Comparison of ENCODE assay signal across 1 cellular context in the genomic region with DNA sequence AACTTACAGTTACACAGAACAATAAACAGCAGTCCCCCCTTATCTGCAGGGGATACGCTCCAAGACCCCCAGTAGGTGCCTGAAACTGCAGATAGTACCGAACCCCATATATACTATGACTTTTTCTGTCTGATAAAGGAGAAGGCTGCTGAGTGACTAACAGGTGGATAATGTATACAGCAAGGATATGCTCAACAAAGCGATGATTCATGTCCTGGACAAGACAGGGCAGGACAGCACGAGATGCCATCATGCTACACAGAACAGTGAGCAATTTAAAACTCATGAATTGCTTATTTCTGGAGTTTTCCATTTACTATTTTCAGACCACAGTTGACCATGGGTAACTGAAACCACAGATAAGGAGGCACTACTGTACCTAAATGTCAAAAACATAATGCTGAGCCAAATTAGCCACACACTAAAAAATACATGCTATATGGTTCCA.
TF ChIP-seq lines count a peak whose summit lies in the region.

No MANE protein-coding gene starts in this region.

TF ChIP-seq in GM12878, 131 proteins besides CTCF, POLR2A, EP300 and RAD21 (continued from another document):
- TF ChIP-seq ZBTB4 (CRISPR knock-in tag; IDR thresholded peaks at IDR 0.05) (no peak), MTA2 (IDR thresholded peaks at IDR 0.05; ENCODE audit: low read depth) (peak; percentile 77), ZNF384 (IDR thresholded peaks at IDR 0.05; ENCODE audit: borderline replicate concordance, low read depth, low read length) (no peak), ZNF622 (IDR thresholded peaks at IDR 0.05) (no peak), SMAD1 (IDR thresholded peaks at IDR 0.05; ENCODE audit: low read depth, partially characterized antibody) (no peak), NKRF (conservative IDR thresholded peaks at IDR 0.05) (no peak), KDM1A (IDR thresholded peaks at IDR 0.05; ENCODE audit: borderline replicate concordance) (no peak), CBX5 (IDR thresholded peaks at IDR 0.05; ENCODE audit: low read depth) (no peak), E2F4 (IDR thresholded peaks at IDR 0.05; ENCODE audit: low read depth, low read length) (no peak), EGR1 (IDR thresholded peaks at IDR 0.05; ENCODE audit: borderline replicate concordance in 1 of 2, low read depth in 2 of 2, low read length in 2 of 2) (no peak), ZBTB11 (CRISPR knock-in tag; IDR thresholded peaks at IDR 0.05) (no peak), RAD51 (IDR thresholded peaks at IDR 0.05) (no peak), DPF2 (IDR thresholded peaks at IDR 0.05) (0 out of 2 replicates have a peak, but pooled peaks have one; percentile 36), BMI1 (IDR thresholded peaks at IDR 0.05; ENCODE audit: borderline replicate concordance) (0 out of 2 replicates have a peak, but pooled peaks have one; percentile 27), MXI1 (IDR thresholded peaks at IDR 0.05; ENCODE audit: low read depth, low read length) (no peak), NR2C1 (IDR thresholded peaks at IDR 0.05) (no peak)
